Comparison of ENCODE assay signal across 23 cellular contexts in genomic region chr2:105974800-105975199, GRCh38.
"Had no signal": no experiment of that assay in that cellular context is flagged by ENCODE, and none has a peak within 500 bp of the region (broad histone marks: within the 10 kb centered on the region; RNA-seq: fewer than 3 reads in every experiment).

No MANE protein-coding gene starts in this region.

- DNase-seq: activated B cell treated with CpG ODN at 0.5 μM for 24 hours; activated CD4-positive, alpha-beta T cell treated with anti-CD3 and anti-CD28 coated beads, Interleukin-2, amount 50 U/mL, for 1 hour; activated gamma-delta T cell treated with Interleukin-2 at 50 U/mL for 16 hours; activated T-cell treated with anti-CD3 and anti-CD28 coated beads for 4 hours; amygdala; caudate nucleus; islet precursor cell; left ventricle myocardium superior; mucosa of descending colon; nephron progenitor cell; ovary; stimulated activated CD4-positive, alpha-beta T cell treated with anti-CD3 and anti-CD28 coated beads, Interleukin-12 subunit alpha, Interleukin-12 subunit beta, amount 100 ng/mL, for 4 hours; stimulated activated CD4-positive, alpha-beta T cell treated with anti-CD3 and anti-CD28 coated beads, Interleukin-4, amount 100 ng/mL, for 1 hour; T-helper 1 cell had no signal

- H3K4me3 ChIP-seq: gastroesophageal sphincter, hepatocyte, mucosa of descending colon, ovary, skin epidermis, tibial nerve had no signal

- H3K4me1 ChIP-seq: gastroesophageal sphincter, tibial nerve had no signal

- H3K27me3 ChIP-seq: gastroesophageal sphincter, hepatocyte, neutrophil, ovary, tibial nerve had no signal

- ATAC-seq: gastroesophageal sphincter, left ventricle myocardium superior, mucosa of descending colon, sciatic nerve had no signal

- H3K4me3 Mint-ChIP-seq: activated B cell treated with CpG ODN at 0.5 μM for 24 hours; activated T-helper 1 cell treated with anti-CD3 and anti-CD28 coated beads, Interleukin-12 subunit alpha, Interleukin-12 subunit beta, Interleukin-2, Interleukin-4 antibody, amounts not matched to agents 30 ng/mL and 10 ng/mL and 1 ng/mL, durations not matched to agents 14 hours and 24 hours and 36 hours; nephron progenitor cell; T-helper 2 cell treated with Interferon-gamma antibody and Interleukin-4, amounts not matched to agents 5 μg/mL and 100 μg/mL, for 36 hours had no signal

- H3K27ac Mint-ChIP-seq: activated B cell treated with CpG ODN at 0.5 μM for 24 hours; activated T-helper 1 cell treated with anti-CD3 and anti-CD28 coated beads, Interleukin-12 subunit alpha, Interleukin-12 subunit beta, Interleukin-2, Interleukin-4 antibody, amounts not matched to agents 30 ng/mL and 10 ng/mL and 1 ng/mL, durations not matched to agents 14 hours and 24 hours and 36 hours; nephron progenitor cell; progenitor cell of endocrine pancreas; T-helper 2 cell treated with Interferon-gamma antibody and Interleukin-4, amounts not matched to agents 5 μg/mL and 100 μg/mL, for 36 hours had no signal

- H3K27ac ChIP-seq: gastroesophageal sphincter, hepatocyte, neutrophil, ovary, skin epidermis, tibial nerve had no signal

- H3K9me3 ChIP-seq: neutrophil, ovary had no signal

- H3K36me3 ChIP-seq: gastroesophageal sphincter, neutrophil, ovary, tibial nerve had no signal
